In genomic region chr11:6755303-6755952, GRCh38 we compare ENCODE assay signal across 1 cellular context.
TF ChIP-seq lines count a peak whose summit lies in the region.

No MANE protein-coding gene starts in this region.

TF ChIP-seq in HepG2, 621 proteins besides CTCF, POLR2A, EP300 and RAD21:
- peak; percentile 36 for TF ChIP-seq XRCC5 (optimal IDR thresholded peaks at IDR 0.05; ENCODE audit: low read length)
- TF ChIP-seq RFX5 (IDR thresholded peaks at IDR 0.05; ENCODE audit: low read depth, low read length): no peak
- TF ChIP-seq LRRFIP1 (CRISPR knock-in tag; conservative IDR thresholded peaks at IDR 0.05): no peak
- TF ChIP-seq ZNF512 (CRISPR knock-in tag; IDR thresholded peaks at IDR 0.05): no peak
- 0 out of 2 replicates have a peak, but pooled peaks have one; percentile 2 for TF ChIP-seq STAG1 (CRISPR knock-in tag; IDR thresholded peaks at IDR 0.05)
- 0 out of 2 replicates have a peak, but pooled peaks have one; percentile 13 for TF ChIP-seq SMC3 (IDR thresholded peaks at IDR 0.05; ENCODE audit: low read length)
